11 cellular contexts compared by ENCODE assay signal in the genomic region with DNA sequence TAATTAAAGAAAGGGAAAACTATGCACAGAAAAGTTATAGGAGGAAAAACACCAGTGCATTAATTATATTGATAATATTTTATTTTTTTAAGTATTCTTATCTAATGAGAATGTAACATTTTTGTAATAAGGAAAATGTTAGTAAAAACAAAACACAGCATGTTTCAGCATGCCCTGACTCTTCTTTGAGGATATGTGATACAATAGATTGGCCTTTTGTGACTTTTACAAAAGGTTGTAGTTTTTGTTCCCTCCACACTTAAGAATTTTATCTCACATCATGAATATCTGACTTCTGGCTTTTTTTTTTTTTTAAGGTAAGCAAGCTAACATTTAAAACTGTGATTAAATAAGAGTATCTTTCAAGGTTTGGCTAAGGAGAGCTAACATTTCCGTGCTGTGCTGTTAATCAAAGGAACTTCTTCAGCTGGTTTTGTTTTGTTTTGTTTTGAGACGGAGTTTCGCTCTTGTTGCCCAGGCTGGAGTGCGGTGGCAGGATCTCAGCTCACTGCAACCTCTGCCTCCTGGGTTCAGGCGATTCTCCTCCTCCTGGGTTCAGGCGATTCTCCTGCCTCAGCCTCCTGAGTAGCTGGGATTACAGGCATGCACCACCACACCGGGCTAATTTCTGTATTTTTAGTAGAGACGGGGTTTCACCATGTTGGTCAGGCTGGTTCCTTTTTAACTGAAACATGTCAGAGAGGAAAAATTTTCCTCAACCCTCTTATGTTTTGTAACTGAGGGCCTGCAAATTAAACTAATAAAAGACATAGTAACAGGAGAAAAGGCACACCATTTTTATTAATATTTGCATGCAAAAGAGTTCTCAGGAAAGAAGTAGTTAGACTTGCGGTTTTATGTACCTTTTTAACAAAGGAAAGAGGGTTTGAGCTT. TPM values are rescaled to one million over a fixed set of nuclear protein-coding genes. Genes with fewer than 3 reads are reported as not detected.
DNase-seq lines count a peak whose midpoint lies in the region; ATAC-seq and TF ChIP-seq lines count a peak whose summit lies in the region.
"Had no signal": no experiment of that assay in that cellular context is flagged by ENCODE, and none has a peak within 500 bp of the region (broad histone marks: within the 10 kb centered on the region; RNA-seq: fewer than 3 reads in every experiment).

No MANE protein-coding gene starts in this region.

- intact Hi-C loops in activated CD8-positive, alpha-beta T cell treated with anti-CD3 and anti-CD28 coated beads for 36 hours (cut with micrococcal nuclease) = no loop called here

- H3K27ac Mint-ChIP-seq in activated CD8-positive, alpha-beta T cell treated with anti-CD3 and anti-CD28 coated beads for 36 hours = peak overlapping the region; percentile 98
- H3K27ac Mint-ChIP-seq in memory B cell = peak overlapping the region; percentile 93
- H3K27ac Mint-ChIP-seq: brain had no signal

- H3K27me3 Mint-ChIP-seq in activated CD8-positive, alpha-beta T cell treated with anti-CD3 and anti-CD28 coated beads for 36 hours = no peaks in the 10 kb centered on the region
- no peaks in the 10 kb centered on the region for H3K27me3 Mint-ChIP-seq in memory B cell
- H3K27me3 Mint-ChIP-seq: brain had no signal

- no peak for TF ChIP-seq CTCF in DOHH2 (IDR thresholded peaks at IDR 0.05; ENCODE audit: low read depth, low read length, poor library complexity, severe bottlenecking)
- no peak for TF ChIP-seq CTCF in activated CD8-positive, alpha-beta T cell treated with anti-CD3 and anti-CD28 coated beads for 36 hours (IDR thresholded peaks at IDR 0.05)

- H3K4me3 ChIP-seq in DOHH2 (ENCODE audit: low read length) = peak overlapping the region; percentile 59

- H3K79me2 ChIP-seq in DOHH2 (ENCODE audit: control insufficient read depth, low read length) = no peaks in the 10 kb centered on the region

- POLR2A ChIA-PET in activated CD8-positive, alpha-beta T cell treated with anti-CD3 and anti-CD28 coated beads for 36 hours (lab: Charles Lee) = interaction anchor here (0.6 to 1.4 kb wide), 6 partner anchors 11 to 138 kb away, joined by 3 to 4 read pairs (median 3); a partner anchor contains a TSS

- H3K4me2 ChIP-seq in DOHH2 (ENCODE audit: low read length) = peak overlapping the region; percentile 64

- H3K4me1 Mint-ChIP-seq in activated CD8-positive, alpha-beta T cell treated with anti-CD3 and anti-CD28 coated beads for 36 hours (ENCODE audit: low read depth) = peaks cover 56% of the 10 kb centered on the region
- H3K4me1 Mint-ChIP-seq in memory B cell = peaks cover 27% of the 10 kb centered on the region
- H3K4me1 Mint-ChIP-seq: brain had no signal

- peaks cover 41% of the 10 kb centered on the region for H3K9me3 Mint-ChIP-seq in activated CD8-positive, alpha-beta T cell treated with anti-CD3 and anti-CD28 coated beads for 36 hours
- H3K9me3 Mint-ChIP-seq in memory B cell = no peaks in the 10 kb centered on the region

- CTCF ChIA-PET in activated CD8-positive, alpha-beta T cell treated with anti-CD3 and anti-CD28 coated beads for 36 hours (lab: Charles Lee) = interaction anchor here (0.9 kb wide), 1 partner anchor 9 kb away, joined by 3 read pairs; no protein-coding TSS in a partner anchor

- H4K20me1 ChIP-seq in DOHH2 (ENCODE audit: control insufficient read depth, insufficient read depth, low read depth, low read length) = no peaks in the 10 kb centered on the region

- no peaks in the 10 kb centered on the region for H3K36me3 ChIP-seq in DOHH2 (ENCODE audit: control insufficient read depth, low read length)

- peak overlapping the region; percentile 35 for H3K27ac ChIP-seq in DOHH2 (ENCODE audit: low read depth, low read length)

- H3F3A ChIP-seq in DOHH2 (ENCODE audit: control insufficient read depth, insufficient read depth) = 0 out of 2 replicates have a peak, but pooled peaks cover 2% of the 10 kb centered on the region

- peak; percentile 66 for ATAC-seq in HG02571 (IDR thresholded peaks at IDR 0.05; ENCODE audit: unreplicated experiment)
- peak; percentile 67 for ATAC-seq in activated CD8-positive, alpha-beta T cell treated with anti-CD3 and anti-CD28 coated beads for 36 hours
- ATAC-seq in memory B cell (ENCODE audit: low read depth) = peak; percentile 49
- ATAC-seq in HG02938 (IDR thresholded peaks at IDR 0.05; ENCODE audit: unreplicated experiment) = no peak
- ATAC-seq: left colon had no signal

- DNase-seq in activated CD8-positive, alpha-beta T cell treated with anti-CD3 and anti-CD28 coated beads for 36 hours = peak; percentile 47
- peak in 1 of 2 donors; percentile 4 for DNase-seq in memory B cell (ENCODE audit: low spot score in 2 of 2)
- DNase-seq in NOMO-1 (lab: John Stamatoyannopoulos, UW; ENCODE audit: unreplicated experiment in 2 of 2) = no peak
- DNase-seq in iPS-NIHi7 (ENCODE audit: extremely low spot score) = no peak
- no peak for DNase-seq in NCI-H526 (lab: John Stamatoyannopoulos, UW)
- DNase-seq: left colon, NCI-H1105 had no signal

- peaks cover 6% of the 10 kb centered on the region for H3K9me3 ChIP-seq in DOHH2 (ENCODE audit: control insufficient read depth, insufficient read depth, low read length)

- H3K27me3 ChIP-seq in DOHH2 (ENCODE audit: control insufficient read depth, low read length) = no peaks in the 10 kb centered on the region

- peaks cover 38% of the 10 kb centered on the region for H3K4me1 ChIP-seq in DOHH2 (ENCODE audit: control insufficient read depth, low read length)

- H3K4me3 Mint-ChIP-seq in activated CD8-positive, alpha-beta T cell treated with anti-CD3 and anti-CD28 coated beads for 36 hours = peak overlapping the region; percentile 75
- H3K4me3 Mint-ChIP-seq in memory B cell = peak overlapping the region; percentile 84
- H3K4me3 Mint-ChIP-seq: brain had no signal

- H3K36me3 Mint-ChIP-seq in activated CD8-positive, alpha-beta T cell treated with anti-CD3 and anti-CD28 coated beads for 36 hours (ENCODE audit: low read depth) = peaks cover 46% of the 10 kb centered on the region
- H3K36me3 Mint-ChIP-seq in memory B cell = peaks cover 2% of the 10 kb centered on the region
- H3K36me3 Mint-ChIP-seq: brain had no signal

- no peaks in the 10 kb centered on the region for H3K9me2 ChIP-seq in DOHH2 (replicated peaks; ENCODE audit: control insufficient read depth, low read length)

RNA-seq across cellular contexts. Expression of a gene that starts 30.7 kb away (rescaled TPM):
- 10 to 100 TPM; 70.8 to 83.3 TPM for total RNA-seq in activated CD8-positive, alpha-beta T cell treated with anti-CD3 and anti-CD28 coated beads for 36 hours
